In genomic region chr20:53291548-53291947, GRCh38 we compare ENCODE assay signal across 13 cellular contexts.
DNase-seq lines count a peak whose midpoint lies in the region; TF ChIP-seq lines count a peak whose summit lies in the region.
"Had no signal": no experiment of that assay in that cellular context is flagged by ENCODE, and none has a peak within 500 bp of the region (broad histone marks: within the 10 kb centered on the region; RNA-seq: fewer than 3 reads in every experiment).

No MANE protein-coding gene starts in this region.

- no peaks in the 10 kb centered on the region for H3K36me3 ChIP-seq in WERI-Rb-1
- H3K36me3 ChIP-seq: suprapubic skin had no signal

- H3K36me3 Mint-ChIP-seq in neural crest cell (ENCODE audit: low read depth) = no peaks in the 10 kb centered on the region
- H3K36me3 Mint-ChIP-seq in activated T-helper 2 cell treated with anti-CD3 and anti-CD28 coated beads, Interferon-gamma antibody, Interleukin-2, Interleukin-4, amounts not matched to agents 10 μg/mL and 5 μg/mL and 100 μg/mL, durations not matched to agents 14 hours and 24 hours and 36 hours (ENCODE audit: low read depth) = no peaks in the 10 kb centered on the region

- H3K4me3 ChIP-seq in WERI-Rb-1 (ENCODE audit: low read depth, low read length) = no peak overlapping the region
- H3K4me3 ChIP-seq: A549, suprapubic skin had no signal

- no peaks in the 10 kb centered on the region for H3K9me3 ChIP-seq in WERI-Rb-1 (ENCODE audit: severe bottlenecking)
- H3K9me3 ChIP-seq: A549, suprapubic skin had no signal

- no peak overlapping the region for H3K4me3 Mint-ChIP-seq in neural crest cell
- H3K4me3 Mint-ChIP-seq in activated T-helper 2 cell treated with anti-CD3 and anti-CD28 coated beads, Interferon-gamma antibody, Interleukin-2, Interleukin-4, amounts not matched to agents 10 μg/mL and 5 μg/mL and 100 μg/mL, durations not matched to agents 14 hours and 24 hours and 36 hours (ENCODE audit: low read depth) = no peak overlapping the region

- DNase-seq in NCI-H748 (lab: John Stamatoyannopoulos, UW; ENCODE audit: unreplicated experiment) = peak; percentile 8
- DNase-seq in NCI-H748 treated with DMSO at 0.1 percent for 48 hours (lab: John Stamatoyannopoulos, UW) = no peak
- DNase-seq in HuH-7.5 (ENCODE audit: low spot score) = peak; percentile 23
- DNase-seq in WERI-Rb-1 = peak; percentile 25
- peak; percentile 13 for DNase-seq in neural crest cell (ENCODE audit: low read depth, low spot score)
- no peak for DNase-seq in NCI-H2107 treated with DMSO at 0.1 percent for 48 hours (lab: John Stamatoyannopoulos, UW; ENCODE audit: unreplicated experiment)
- DNase-seq in activated T-helper 2 cell treated with anti-CD3 and anti-CD28 coated beads, Interferon-gamma antibody, Interleukin-2, Interleukin-4, amounts not matched to agents 10 μg/mL and 5 μg/mL and 100 μg/mL, durations not matched to agents 14 hours and 24 hours and 36 hours (ENCODE audit: low spot score) = no peak
- DNase-seq in pons (ENCODE audit: low spot score) = no peak
- DNase-seq: kidney glomerular epithelial cell; MV-4-11; stimulated activated CD4-positive, alpha-beta T cell treated with anti-CD3 and anti-CD28 coated beads, Interleukin-4, amount 100 ng/mL, for 24 hours had no signal

- H3K4me1 Mint-ChIP-seq in neural crest cell = no peaks in the 10 kb centered on the region
- H3K4me1 Mint-ChIP-seq in activated T-helper 2 cell treated with anti-CD3 and anti-CD28 coated beads, Interferon-gamma antibody, Interleukin-2, Interleukin-4, amounts not matched to agents 10 μg/mL and 5 μg/mL and 100 μg/mL, durations not matched to agents 14 hours and 24 hours and 36 hours (ENCODE audit: low read depth) = peaks cover 2% of the 10 kb centered on the region

- peaks cover 4% of the 10 kb centered on the region for H3K9me3 Mint-ChIP-seq in neural crest cell
- no peaks in the 10 kb centered on the region for H3K9me3 Mint-ChIP-seq in activated T-helper 2 cell treated with anti-CD3 and anti-CD28 coated beads, Interferon-gamma antibody, Interleukin-2, Interleukin-4, amounts not matched to agents 10 μg/mL and 5 μg/mL and 100 μg/mL, durations not matched to agents 14 hours and 24 hours and 36 hours

- H3K27ac Mint-ChIP-seq in neural crest cell (ENCODE audit: unreplicated experiment) = no peak overlapping the region
- H3K27ac Mint-ChIP-seq in activated T-helper 2 cell treated with anti-CD3 and anti-CD28 coated beads, Interferon-gamma antibody, Interleukin-2, Interleukin-4, amounts not matched to agents 10 μg/mL and 5 μg/mL and 100 μg/mL, durations not matched to agents 14 hours and 24 hours and 36 hours = no peak overlapping the region

- peaks cover 27% of the 10 kb centered on the region for H3K27me3 Mint-ChIP-seq in neural crest cell (ENCODE audit: low read depth)
- no peaks in the 10 kb centered on the region for H3K27me3 Mint-ChIP-seq in activated T-helper 2 cell treated with anti-CD3 and anti-CD28 coated beads, Interferon-gamma antibody, Interleukin-2, Interleukin-4, amounts not matched to agents 10 μg/mL and 5 μg/mL and 100 μg/mL, durations not matched to agents 14 hours and 24 hours and 36 hours (ENCODE audit: low read depth)

- TF ChIP-seq CTCF in WERI-Rb-1 (IDR thresholded peaks at IDR 0.05; ENCODE audit: low read depth, low read length) = peak; percentile 58
- TF ChIP-seq CTCF in neural crest cell (conservative IDR thresholded peaks at IDR 0.05) = peak; percentile 44

- H3K27ac ChIP-seq in WERI-Rb-1 = no peak overlapping the region
- H3K27ac ChIP-seq: A549, suprapubic skin had no signal

- intact Hi-C loops in activated T-helper 2 cell treated with anti-CD3 and anti-CD28 coated beads, Interferon-gamma antibody, Interleukin-2, Interleukin-4, amounts not matched to agents 10 μg/mL and 5 μg/mL and 100 μg/mL, durations not matched to agents 14 hours and 24 hours and 36 hours (cut with micrococcal nuclease) = no loop called here

- H3K27me3 ChIP-seq in WERI-Rb-1 (ENCODE audit: insufficient read depth, low read depth, severe bottlenecking) = peaks cover 46% of the 10 kb centered on the region
- H3K27me3 ChIP-seq: suprapubic skin had no signal

Comparison
In these comparisons a context has a peak if more than half of its experiments do, and no peak if none do; other contexts are left out.
1. DNase-seq: peak in NCI-H748 (single experiment), HuH-7.5 (single experiment), WERI-Rb-1 (single experiment) and neural crest cell (single experiment); none in NCI-H748 treated with DMSO at 0.1 percent for 48 hours (single experiment), NCI-H2107 treated with DMSO at 0.1 percent for 48 hours (single experiment), activated T-helper 2 cell treated with anti-CD3 and anti-CD28 coated beads, Interferon-gamma antibody, Interleukin-2, Interleukin-4, amounts not matched to agents 10 μg/mL and 5 μg/mL and 100 μg/mL, durations not matched to agents 14 hours and 24 hours and 36 hours (single experiment) and pons (single experiment).